In genomic region chr2:120984046-120984445, GRCh38 we compare ENCODE assay signal across 20 cellular contexts.
DNase-seq lines count a peak whose midpoint lies in the region; ATAC-seq, FAIRE-seq and TF ChIP-seq lines count a peak whose summit lies in the region.
"Had no signal": no experiment of that assay in that cellular context is flagged by ENCODE, and none has a peak within 500 bp of the region (broad histone marks: within the 10 kb centered on the region; RNA-seq: fewer than 3 reads in every experiment).

No MANE protein-coding gene starts in this region.

- BruUV-seq in HepG2 (replicated peaks; lab: Mats Ljungman, UMichigan): no TSS peak

- H3K9me3 Mint-ChIP-seq in CD8-positive, alpha-beta T cell: no peaks in the 10 kb centered on the region

- no peaks in the 10 kb centered on the region for H3K36me3 Mint-ChIP-seq in CD8-positive, alpha-beta T cell

- TF ChIP-seq CTCF in HepG2 (CRISPR knock-in tag; IDR thresholded peaks at IDR 0.05): peak; percentile 43
- no peak for TF ChIP-seq CTCF in right lobe of liver (IDR thresholded peaks at IDR 0.05)
- no peak for TF ChIP-seq CTCF in CD8-positive, alpha-beta T cell (IDR thresholded peaks at IDR 0.05)

- H3K9ac ChIP-seq in HepG2 (ENCODE audit: insufficient read depth, low read depth, low read length): no peak overlapping the region
- H3K9ac ChIP-seq: GM23248 had no signal

- H3K9me3 ChIP-seq in HepG2 (ENCODE audit: low read length): no peaks in the 10 kb centered on the region
- no peaks in the 10 kb centered on the region for H3K9me3 ChIP-seq in right lobe of liver
- H3K9me3 ChIP-seq in CD8-positive, alpha-beta T cell (ENCODE audit: low read length): no peaks in the 10 kb centered on the region
- H3K9me3 ChIP-seq: SJSA1 had no signal

- DNase-seq in HepG2 (ENCODE audit: low spot score) (no peak), right lobe of liver (no peak), NCI-H2107 treated with DMSO at 0.1 percent for 48 hours (lab: John Stamatoyannopoulos, UW; ENCODE audit: unreplicated experiment) (peak; percentile 12), medulla oblongata (ENCODE audit: extremely low spot score) (peak; percentile 10), caudate nucleus (lab: John Stamatoyannopoulos, UW) (no peak), mesenteric fat pad (ENCODE audit: low spot score) (no peak)
- DNase-seq in CD8-positive, alpha-beta T cell: no peak
- DNase-seq: ACHN, AML-193, Calu3, DND-41, GM23248, HCEC 1CT, NCI-H1436, NCI-H2029 treated with DMSO at 0.1 percent for 48 hours, NCI-H2227 treated with DMSO at 0.1 percent for 48 hours, PC-3 had no signal

- no peak for TF ChIP-seq RAD21 in HepG2 (CRISPR knock-in tag; IDR thresholded peaks at IDR 0.05)

- no peak overlapping the region for H2AFZ ChIP-seq in HepG2 (ENCODE audit: low read length)
- H2AFZ ChIP-seq: GM23248 had no signal

- H3K4me3 ChIP-seq in HepG2 (replicated peaks in 1 of 3; ENCODE audit: insufficient read depth in 1 of 3, low read depth in 2 of 3, low read length in 3 of 3) (no peak overlapping the region), right lobe of liver (no peak overlapping the region)
- H3K4me3 ChIP-seq in CD8-positive, alpha-beta T cell (ENCODE audit: low read depth, low read length): no peak overlapping the region
- H3K4me3 ChIP-seq: GM23248, SJSA1 had no signal

- no peak for TF ChIP-seq POLR2A in HepG2 (IDR thresholded peaks at IDR 0.05; ENCODE audit: insufficient read depth in 1 of 2, low read depth in 2 of 2, low read length in 2 of 2)
- no peak for TF ChIP-seq POLR2A in right lobe of liver (IDR thresholded peaks at IDR 0.05)

- no peak for FAIRE-seq in HepG2 (lab: Jason Lieb, UNC)
- FAIRE-seq: G401.6, GM12892 had no signal

- H3K4me2 ChIP-seq in HepG2 (ENCODE audit: low read depth, low read length): no peak overlapping the region

- TF ChIP-seq EP300 in HepG2 (IDR thresholded peaks at IDR 0.05; ENCODE audit: low read depth in 2 of 2, low read length in 2 of 2): no peak
- TF ChIP-seq EP300 in HepG2 (CRISPR knock-in tag; IDR thresholded peaks at IDR 0.05; ENCODE audit: borderline replicate concordance): no peak

- no peak overlapping the region for H3K27ac Mint-ChIP-seq in CD8-positive, alpha-beta T cell

- intact Hi-C loops in HepG2 (cut with micrococcal nuclease; ENCODE audit: unreplicated experiment): no loop called here
- intact Hi-C loops in right lobe of liver (cut with DNase I): no loop called here
- intact Hi-C loops in CD8-positive, alpha-beta T cell (cut with DNase I, micrococcal nuclease): no loop called here

- H4K20me1 ChIP-seq in HepG2 (ENCODE audit: insufficient read depth, low read length): no peaks in the 10 kb centered on the region

- H3K4me1 ChIP-seq in HepG2 (ENCODE audit: insufficient read depth, low read length) (no peaks in the 10 kb centered on the region), right lobe of liver (no peaks in the 10 kb centered on the region)
- H3K4me1 ChIP-seq in CD8-positive, alpha-beta T cell (ENCODE audit: insufficient read depth, low read length): no peaks in the 10 kb centered on the region
- H3K4me1 ChIP-seq: SJSA1 had no signal

- CTCF ChIA-PET in HepG2 (lab: Yijun Ruan, JAX; ENCODE audit: low intra/inter-chr PET ratio, low total read pairs): no interaction called here
- CTCF ChIA-PET in CD8-positive, alpha-beta T cell (lab: Charles Lee): no interaction called here

- in situ Hi-C loops in HepG2 (cut with HindIII; ENCODE audit: extremely low pct_ligation_motif_present, low pct_unique_long_range_greater_than_20kb): no loop called here

- H3K27me3 Mint-ChIP-seq in CD8-positive, alpha-beta T cell (ENCODE audit: low read depth): no peaks in the 10 kb centered on the region

- H3K27me3 ChIP-seq in HepG2 (ENCODE audit: control insufficient read depth in 1 of 2, insufficient read depth in 2 of 2, low read length in 2 of 2): peaks cover 15 to 57% of the 10 kb centered on the region in 2 experiments; a peak in 3 of 5 replicates
- no peaks in the 10 kb centered on the region for H3K27me3 ChIP-seq in right lobe of liver
- no peaks in the 10 kb centered on the region for H3K27me3 ChIP-seq in CD8-positive, alpha-beta T cell (ENCODE audit: insufficient read depth, low read length)
- H3K27me3 ChIP-seq: SJSA1 had no signal

- ATAC-seq in HepG2 (peak; percentile 82), right lobe of liver (no peak)
- no peak for ATAC-seq in CD8-positive, alpha-beta T cell
- ATAC-seq: PC-3 had no signal

- H3K4me3 Mint-ChIP-seq in CD8-positive, alpha-beta T cell: no peak overlapping the region

- no peaks in the 10 kb centered on the region for H3K79me2 ChIP-seq in HepG2 (ENCODE audit: insufficient read depth, low read length)

- WGBS in HepG2 (ENCODE audit: low lambda C conversion rate): 4% methylated on average over 5 of the region's 8 CpGs
- 63% methylated on average over 4 of the region's 8 CpGs for WGBS in right lobe of liver (ENCODE audit: insufficient coverage, low coverage, low lambda C conversion rate, missing lambda C conversion rate)

- no peaks in the 10 kb centered on the region for H3K36me3 ChIP-seq in HepG2 (replicated peaks in 1 of 2; ENCODE audit: control insufficient read depth in 1 of 2, insufficient read depth in 2 of 2, low read length in 2 of 2)
- H3K36me3 ChIP-seq in right lobe of liver: no peaks in the 10 kb centered on the region
- H3K36me3 ChIP-seq in CD8-positive, alpha-beta T cell (ENCODE audit: insufficient read depth, low read length): no peaks in the 10 kb centered on the region

- POLR2A ChIA-PET in HepG2 (lab: Yijun Ruan, JAX): no interaction called here
- POLR2A ChIA-PET in CD8-positive, alpha-beta T cell (lab: Charles Lee): no interaction called here

- H3K27ac ChIP-seq in HepG2 (ENCODE audit: extremely low read length, insufficient read depth, low read length) (no peak overlapping the region), right lobe of liver (no peak overlapping the region), caudate nucleus (ENCODE audit: low read depth, low read length) (no peak overlapping the region)
- no peak overlapping the region for H3K27ac ChIP-seq in CD8-positive, alpha-beta T cell (ENCODE audit: low read depth, low read length)
- H3K27ac ChIP-seq: GM23248, SJSA1 had no signal

- H3K4me1 Mint-ChIP-seq in CD8-positive, alpha-beta T cell (ENCODE audit: low read depth): no peaks in the 10 kb centered on the region

TF ChIP-seq in HepG2, 621 proteins besides CTCF, POLR2A, EP300 and RAD21:
- TF ChIP-seq SMC3 (IDR thresholded peaks at IDR 0.05; ENCODE audit: low read length) (peak; percentile 12; the same call in 1 of the 2 replicates), SRSF4 (IDR thresholded peaks at IDR 0.05; ENCODE audit: low read depth, low read length, poor library complexity, severe bottlenecking) (no peak)

Comparison
In these comparisons a context has a peak if more than half of its experiments do, and no peak if none do; other contexts are left out.
1. DNase-seq: peak in NCI-H2107 treated with DMSO at 0.1 percent for 48 hours (single experiment) and medulla oblongata (single experiment); none in HepG2 (single experiment), right lobe of liver (0 of 3), CD8-positive, alpha-beta T cell (0 of 7), caudate nucleus (0 of 61) and mesenteric fat pad (single experiment).